In the genomic region with DNA sequence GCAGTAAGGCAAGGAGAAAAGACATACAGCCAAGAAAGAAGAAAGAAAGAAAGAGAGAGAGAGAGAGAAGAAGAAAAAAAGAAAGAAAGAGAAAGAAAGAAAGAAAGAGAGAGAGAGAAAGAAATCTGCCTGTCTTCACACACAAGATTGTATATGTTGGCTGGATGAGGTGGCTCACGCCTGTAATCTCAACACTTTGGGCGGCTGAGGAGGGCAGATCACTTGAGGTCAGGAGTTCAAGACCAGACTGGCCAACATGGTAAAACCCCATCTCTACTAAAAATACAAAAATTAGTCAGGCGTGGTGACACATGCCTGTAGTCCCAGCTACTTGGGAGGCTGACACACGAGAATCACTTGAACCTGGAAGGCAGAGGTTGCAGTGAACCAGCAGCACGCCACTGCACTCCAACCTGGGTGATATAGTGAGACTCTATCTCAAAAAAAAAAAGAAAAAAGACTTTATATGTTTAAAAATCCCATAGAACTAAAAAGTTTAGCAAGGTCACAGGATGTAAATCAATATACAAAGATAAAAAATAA, we compare ENCODE assay signal across 7 cellular contexts.
A peak's percentile ranks its signal among the peaks of the same experiment; 100 is the strongest.
DNase-seq lines count a peak whose midpoint lies in the region; ATAC-seq, FAIRE-seq and TF ChIP-seq lines count a peak whose summit lies in the region.
"Not testable (repeated sequence)": the region's sequence is repeated elsewhere in the genome, so short reads cannot be mapped to it uniquely, and the experiment has no call there.

No MANE protein-coding gene starts in this region.

- H3K36me3 ChIP-seq in GM12878 (ENCODE audit: control insufficient read depth in 2 of 2, insufficient read depth in 2 of 2, low read length in 1 of 2); sigmoid colon: not testable (repeated sequence)

- H3K27ac Mint-ChIP-seq in activated CD8-positive, alpha-beta T cell treated with anti-CD3 and anti-CD28 coated beads for 36 hours = not testable (repeated sequence)
- peak overlapping the region; percentile 2 for H3K27ac Mint-ChIP-seq in stimulated activated effector memory CD8-positive, alpha-beta T cell treated with anti-CD3 and anti-CD28 coated beads, Interleukin-12 subunit alpha, Interleukin-12 subunit beta, amount 100 ng/mL, for 72 hours

- TF ChIP-seq CTCF in activated CD8-positive, alpha-beta T cell treated with anti-CD3 and anti-CD28 coated beads for 36 hours (IDR thresholded peaks at IDR 0.05); GM12878 (IDR thresholded peaks at IDR 0.05 in 2 of 3, conservative IDR thresholded peaks at IDR 0.05 in 1 of 3; ENCODE audit: control insufficient read depth in 2 of 3, extremely low read depth in 1 of 3, insufficient read depth in 1 of 3, low read depth in 3 of 3, low read length in 3 of 3); sigmoid colon (IDR thresholded peaks at IDR 0.05): not testable (repeated sequence)

- H3K4me3 ChIP-seq in GM12878, sigmoid colon: not testable (repeated sequence)

- H3K4me1 Mint-ChIP-seq in activated CD8-positive, alpha-beta T cell treated with anti-CD3 and anti-CD28 coated beads for 36 hours (ENCODE audit: low read depth); stimulated activated effector memory CD8-positive, alpha-beta T cell treated with anti-CD3 and anti-CD28 coated beads, Interleukin-12 subunit alpha, Interleukin-12 subunit beta, amount 100 ng/mL, for 72 hours: not testable (repeated sequence)

- not testable (repeated sequence) for TF ChIP-seq POLR2A in GM12878 (IDR thresholded peaks at IDR 0.05; ENCODE audit: low read depth, low read length); sigmoid colon (IDR thresholded peaks at IDR 0.05)

- H4K20me1 ChIP-seq in GM12878 (ENCODE audit: control insufficient read depth, insufficient read depth) = not testable (repeated sequence)

- H3K79me2 ChIP-seq in GM12878 (ENCODE audit: control insufficient read depth, insufficient read depth, low read length) = not testable (repeated sequence)

- not testable (repeated sequence) for H2AFZ ChIP-seq in GM12878 (ENCODE audit: control insufficient read depth, low read depth, low read length)

- not testable (repeated sequence) for H3K27me3 ChIP-seq in GM12878 (replicated peaks in 1 of 2; ENCODE audit: control insufficient read depth in 2 of 2, insufficient read depth in 2 of 2, low read length in 1 of 2); sigmoid colon

- TF ChIP-seq RAD21 in GM12878 (IDR thresholded peaks at IDR 0.05; ENCODE audit: insufficient read depth, low read depth, low read length) = not testable (repeated sequence)

- not testable (repeated sequence) for H3K9me3 Mint-ChIP-seq in activated CD8-positive, alpha-beta T cell treated with anti-CD3 and anti-CD28 coated beads for 36 hours; stimulated activated effector memory CD8-positive, alpha-beta T cell treated with anti-CD3 and anti-CD28 coated beads, Interleukin-12 subunit alpha, Interleukin-12 subunit beta, amount 100 ng/mL, for 72 hours

- not testable (repeated sequence) for H3K9ac ChIP-seq in GM12878 (ENCODE audit: control insufficient read depth, insufficient read depth, low read length)

- not testable (repeated sequence) for BruUV-seq in GM12878 (replicated peaks; lab: Mats Ljungman, UMichigan)

- peak; percentile 7 for FAIRE-seq in GM12878 (lab: Jason Lieb, UNC)

- not testable (repeated sequence) for TF ChIP-seq EP300 in GM12878 (IDR thresholded peaks at IDR 0.05; ENCODE audit: borderline replicate concordance in 1 of 2, control insufficient read depth in 1 of 2, low read depth in 2 of 2, low read length in 2 of 2); sigmoid colon (IDR thresholded peaks at IDR 0.05)

- POLR2A ChIA-PET in activated CD8-positive, alpha-beta T cell treated with anti-CD3 and anti-CD28 coated beads for 36 hours (lab: Charles Lee); GM12878 (lab: Charles Lee): not testable (repeated sequence)

- ATAC-seq in activated CD4-positive, CD25-positive, alpha-beta regulatory T cell treated with anti-CD3 and anti-CD28 coated beads, Interleukin-2, amount 50 U/mL, for 24 hours = peak; percentile 55 to 70
- peak; percentile 47 for ATAC-seq in activated CD8-positive, alpha-beta T cell treated with anti-CD3 and anti-CD28 coated beads for 36 hours
- ATAC-seq in GM12878 = not testable (repeated sequence)
- peak; percentile 86 for ATAC-seq in stimulated activated effector memory CD8-positive, alpha-beta T cell treated with anti-CD3 and anti-CD28 coated beads, Interleukin-12 subunit alpha, Interleukin-12 subunit beta, amount 100 ng/mL, for 72 hours

- RAD21 ChIA-PET in GM12878 (lab: Charles Lee; ENCODE audit: unreplicated experiment) = interaction anchor here (0.9 kb wide), 1 partner anchor 93 kb away, joined by 3 read pairs; no protein-coding TSS in a partner anchor

- SMC1A ChIA-PET in GM12878 (lab: Charles Lee; ENCODE audit: uncharacterized antibody, unreplicated experiment) = interaction anchor here (1.3 kb wide), 1 partner anchor 21 kb away, joined by 3 read pairs; no protein-coding TSS in a partner anchor

- not testable (repeated sequence) for H3K27me3 Mint-ChIP-seq in activated CD8-positive, alpha-beta T cell treated with anti-CD3 and anti-CD28 coated beads for 36 hours

- peak; percentile 15 for DNase-seq in activated CD4-positive, alpha-beta T cell treated with anti-CD3 and anti-CD28 coated beads for 48 hours
- peak; percentile 24 for DNase-seq in activated CD8-positive, alpha-beta T cell treated with anti-CD3 and anti-CD28 coated beads for 36 hours
- DNase-seq in GM12878 (ENCODE audit: low read depth, low spot score); stimulated activated effector memory CD8-positive, alpha-beta T cell treated with anti-CD3 and anti-CD28 coated beads, Interleukin-12 subunit alpha, Interleukin-12 subunit beta, amount 100 ng/mL, for 72 hours (ENCODE audit: low spot score in 2 of 2): not testable (repeated sequence)
- DNase-seq in cardiac septum (ENCODE audit: low spot score) = peak; percentile 20
- DNase-seq in sigmoid colon = peak; percentile 12

- WGBS in GM12878 (ENCODE audit: insufficient coverage, insufficient replicate concordance, low lambda C conversion rate, missing lambda C conversion rate) = 5% methylated on average over 5 of the region's 5 CpGs
- WGBS in sigmoid colon, 2 donors = 82 to 84% methylated on average over 5 of the region's 5 CpGs

- not testable (repeated sequence) for H3K4me1 ChIP-seq in GM12878 (ENCODE audit: control insufficient read depth, insufficient read depth, low read length); sigmoid colon

- not testable (repeated sequence) for H3K4me2 ChIP-seq in GM12878 (ENCODE audit: control insufficient read depth, insufficient read depth)

- intact Hi-C loops in activated CD8-positive, alpha-beta T cell treated with anti-CD3 and anti-CD28 coated beads for 36 hours (cut with micrococcal nuclease); GM12878 (cut with micrococcal nuclease; ENCODE audit: unreplicated experiment); cardiac septum (cut with DNase I); sigmoid colon (cut with DNase I): not testable (repeated sequence)

- H3K27ac ChIP-seq in GM12878 (ENCODE audit: control insufficient read depth, insufficient read depth); sigmoid colon: not testable (repeated sequence)

- not testable (repeated sequence) for H3K9me3 ChIP-seq in GM12878 (replicated peaks; ENCODE audit: control insufficient read depth, insufficient read depth, low read length); sigmoid colon

- in situ Hi-C loops in GM12878 (cut with MboI) = not testable (repeated sequence)

- H3K36me3 Mint-ChIP-seq in activated CD8-positive, alpha-beta T cell treated with anti-CD3 and anti-CD28 coated beads for 36 hours (ENCODE audit: low read depth); stimulated activated effector memory CD8-positive, alpha-beta T cell treated with anti-CD3 and anti-CD28 coated beads, Interleukin-12 subunit alpha, Interleukin-12 subunit beta, amount 100 ng/mL, for 72 hours: not testable (repeated sequence)

- not testable (repeated sequence) for H3K4me3 Mint-ChIP-seq in activated CD8-positive, alpha-beta T cell treated with anti-CD3 and anti-CD28 coated beads for 36 hours; stimulated activated effector memory CD8-positive, alpha-beta T cell treated with anti-CD3 and anti-CD28 coated beads, Interleukin-12 subunit alpha, Interleukin-12 subunit beta, amount 100 ng/mL, for 72 hours

- CTCF ChIA-PET in activated CD8-positive, alpha-beta T cell treated with anti-CD3 and anti-CD28 coated beads for 36 hours (lab: Charles Lee) = interaction anchor here (1.2 kb wide), 1 partner anchor 93 kb away, joined by 3 read pairs; no protein-coding TSS in a partner anchor
- CTCF ChIA-PET in GM12878 (lab: Yijun Ruan, JAX) = not testable (repeated sequence)
